9 cellular contexts compared by ENCODE assay signal in genomic region chr9:124218438-124219289, GRCh38. TPM values are rescaled to one million over a fixed set of nuclear protein-coding genes. Genes with fewer than 3 reads are reported as not detected.
DNase-seq lines count a peak whose midpoint lies in the region; ATAC-seq, FAIRE-seq and TF ChIP-seq lines count a peak whose summit lies in the region.
"Had no signal": no experiment of that assay in that cellular context is flagged by ENCODE, and none has a peak within 500 bp of the region (broad histone marks: within the 10 kb centered on the region; RNA-seq: fewer than 3 reads in every experiment).

No MANE protein-coding gene starts in this region.

- no peak overlapping the region for H3K4me3 Mint-ChIP-seq in activated CD8-positive, alpha-beta T cell treated with anti-CD3 and anti-CD28 coated beads for 36 hours
- peak overlapping the region; percentile 39 to 69 for H3K4me3 Mint-ChIP-seq in stimulated activated naive B cell treated with anti-CD40 and anti-IgM and Interleukin-4, amounts not matched to agents 10 μg/mL and 1 μg/mL and 100 μg/mL, for 72 hours

- no peaks in the 10 kb centered on the region for H3K79me2 ChIP-seq in GM23248 (ENCODE audit: insufficient read depth)

- CTCF ChIA-PET in activated CD8-positive, alpha-beta T cell treated with anti-CD3 and anti-CD28 coated beads for 36 hours (lab: Charles Lee), result interaction anchor here (1.2 kb wide), 1 partner anchor 21 kb away, joined by 7 read pairs; no protein-coding TSS in a partner anchor

- H3K27ac ChIP-seq in GM23248 (no peak overlapping the region), KOPT-K1 (ENCODE audit: low read depth, low read length, poor library complexity, severe bottlenecking) (peak overlapping the region; percentile 80)

- peak; percentile 89 for FAIRE-seq in GM18507 (lab: Jason Lieb, UNC)
- FAIRE-seq: TTC549 had no signal

- in situ Hi-C loops in GM23248 (cut with MboI) (no loop called here), G401 (cut with HindIII; ENCODE audit: low sequenced_read_pairs) (no loop called here)

- peaks cover 4% of the 10 kb centered on the region; the same call in 1 of the 2 replicates for H3K4me1 ChIP-seq in GM23248 (ENCODE audit: insufficient read depth)

- no peaks in the 10 kb centered on the region for H3K9me3 Mint-ChIP-seq in activated CD8-positive, alpha-beta T cell treated with anti-CD3 and anti-CD28 coated beads for 36 hours
- H3K9me3 Mint-ChIP-seq in stimulated activated naive B cell treated with anti-CD40 and anti-IgM and Interleukin-4, amounts not matched to agents 10 μg/mL and 1 μg/mL and 100 μg/mL, for 72 hours, result no peaks in the 10 kb centered on the region

- H3K4me3 ChIP-seq in GM23248, result no peak overlapping the region

- POLR2A ChIA-PET in activated CD8-positive, alpha-beta T cell treated with anti-CD3 and anti-CD28 coated beads for 36 hours (lab: Charles Lee), result interaction anchor here (0.8 to 0.9 kb wide), 2 partner anchors 10 to 16 kb away, joined by 3 to 5 read pairs; no protein-coding TSS in a partner anchor

- H3K9me2 ChIP-seq in GM23248 (ENCODE audit: insufficient read depth), result no peaks in the 10 kb centered on the region

- peaks cover 1% of the 10 kb centered on the region for H3K27me3 Mint-ChIP-seq in activated CD8-positive, alpha-beta T cell treated with anti-CD3 and anti-CD28 coated beads for 36 hours
- no peaks in the 10 kb centered on the region for H3K27me3 Mint-ChIP-seq in stimulated activated naive B cell treated with anti-CD40 and anti-IgM and Interleukin-4, amounts not matched to agents 10 μg/mL and 1 μg/mL and 100 μg/mL, for 72 hours

- H3K9ac ChIP-seq in GM23248, result no peak overlapping the region

- DNase-seq in GM18507 (ENCODE audit: extremely low spot score, insufficient read length, low read depth) (peak; percentile 79), GM23248 (peak; percentile 78), cardiac septum (ENCODE audit: low spot score) (peak; percentile 92), NCI-H446 treated with DMSO at 0.1 percent for 48 hours (lab: John Stamatoyannopoulos, UW) (no peak), G401 (ENCODE audit: low spot score) (no peak)
- DNase-seq in activated CD8-positive, alpha-beta T cell treated with anti-CD3 and anti-CD28 coated beads for 36 hours, result peak; percentile 85
- DNase-seq in stimulated activated naive B cell treated with anti-CD40 and anti-IgM and Interleukin-4, amounts not matched to agents 10 μg/mL and 1 μg/mL and 100 μg/mL, for 72 hours, result peak; percentile 90

- no peak overlapping the region for H2AFZ ChIP-seq in GM23248

- no peaks in the 10 kb centered on the region for H3K27me3 ChIP-seq in GM23248 (replicated peaks; ENCODE audit: insufficient read depth)

- no peaks in the 10 kb centered on the region for H3K36me3 Mint-ChIP-seq in activated CD8-positive, alpha-beta T cell treated with anti-CD3 and anti-CD28 coated beads for 36 hours (ENCODE audit: low read depth)
- H3K36me3 Mint-ChIP-seq in stimulated activated naive B cell treated with anti-CD40 and anti-IgM and Interleukin-4, amounts not matched to agents 10 μg/mL and 1 μg/mL and 100 μg/mL, for 72 hours, result peaks cover 0 to 3% of the 10 kb centered on the region in 2 donors

- H3K27ac Mint-ChIP-seq in activated CD8-positive, alpha-beta T cell treated with anti-CD3 and anti-CD28 coated beads for 36 hours, result peak overlapping the region; percentile 42
- peak overlapping the region; percentile 97 for H3K27ac Mint-ChIP-seq in stimulated activated naive B cell treated with anti-CD40 and anti-IgM and Interleukin-4, amounts not matched to agents 10 μg/mL and 1 μg/mL and 100 μg/mL, for 72 hours

- 57 to 61% methylated on average over 10 of the region's 10 CpGs for WGBS in GM23248 (ENCODE audit: low coverage in 1 of 2, low lambda C conversion rate in 2 of 2, missing lambda C conversion rate in 2 of 2), 2 experiments

- H4K20me1 ChIP-seq in GM23248 (ENCODE audit: insufficient read depth), result no peaks in the 10 kb centered on the region

- ATAC-seq in activated CD8-positive, alpha-beta T cell treated with anti-CD3 and anti-CD28 coated beads for 36 hours, result peak; percentile 57
- ATAC-seq in stimulated activated naive B cell treated with anti-CD40 and anti-IgM and Interleukin-4, amounts not matched to agents 10 μg/mL and 1 μg/mL and 100 μg/mL, for 72 hours (replicated peaks), result peak; percentile 76 to 82

- H3K36me3 ChIP-seq in GM23248 (ENCODE audit: low read depth) (no peaks in the 10 kb centered on the region), KOPT-K1 (ENCODE audit: insufficient read depth, low read length) (no peaks in the 10 kb centered on the region)

- intact Hi-C loops in activated CD8-positive, alpha-beta T cell treated with anti-CD3 and anti-CD28 coated beads for 36 hours (cut with micrococcal nuclease), result loop anchor here (5.0 kb wide), 1 partner anchor 34 kb away; no protein-coding TSS in a partner anchor
- intact Hi-C loops in cardiac septum (cut with DNase I), result no loop called here

- H3K4me2 ChIP-seq in GM23248 (ENCODE audit: unreplicated experiment), result no peak overlapping the region

- no peaks in the 10 kb centered on the region for H3F3A ChIP-seq in GM23248 (ENCODE audit: insufficient read depth)

- no peak for TF ChIP-seq CTCF in activated CD8-positive, alpha-beta T cell treated with anti-CD3 and anti-CD28 coated beads for 36 hours (IDR thresholded peaks at IDR 0.05)

- no peaks in the 10 kb centered on the region for H3K9me3 ChIP-seq in GM23248 (ENCODE audit: low read depth)
- H3K9me3 ChIP-seq in KOPT-K1 (ENCODE audit: insufficient read depth, low read length, poor library complexity, severe bottlenecking), result no peaks in the 10 kb centered on the region

- H3K4me1 Mint-ChIP-seq in activated CD8-positive, alpha-beta T cell treated with anti-CD3 and anti-CD28 coated beads for 36 hours (ENCODE audit: low read depth), result peaks cover 53% of the 10 kb centered on the region
- H3K4me1 Mint-ChIP-seq in stimulated activated naive B cell treated with anti-CD40 and anti-IgM and Interleukin-4, amounts not matched to agents 10 μg/mL and 1 μg/mL and 100 μg/mL, for 72 hours, result peaks cover 85 to 99% of the 10 kb centered on the region in 2 donors

RNA-seq across cellular contexts. Expression of gene NEK6, which starts 39.1 kb away (rescaled TPM):
- 33.0 and 43.7 TPM in 2 replicates for total RNA-seq in GM23248 (2014; rRNA removed; shearing (Covaris generic))
- 69.6 and 69.7 TPM in 2 replicates for polyA plus RNA-seq in GM23248 (2016; fragmentation: Nextera tagmentation; extraction: Ambion mirVana)
- total RNA-seq in activated CD8-positive, alpha-beta T cell treated with anti-CD3 and anti-CD28 coated beads for 36 hours, result 10 to 100 TPM; 20.2 to 21.8 TPM
- total RNA-seq in cardiac septum, result 11.6 TPM
- total RNA-seq in G401 (2014; rRNA removed; shearing (Covaris generic)), result 26.6 and 41.2 TPM in 2 replicates

Comparison
In these comparisons a context has a peak if more than half of its experiments do, and no peak if none do; other contexts are left out.
1. DNase-seq: peak in GM18507 (single experiment), GM23248 (single experiment), activated CD8-positive, alpha-beta T cell treated with anti-CD3 and anti-CD28 coated beads for 36 hours (single experiment), cardiac septum (single experiment) and stimulated activated naive B cell treated with anti-CD40 and anti-IgM and Interleukin-4, amounts not matched to agents 10 μg/mL and 1 μg/mL and 100 μg/mL, for 72 hours (single experiment); none in NCI-H446 treated with DMSO at 0.1 percent for 48 hours (single experiment) and G401 (single experiment).